Comparison of ENCODE assay signal across 8 cellular contexts in genomic region chr4:38318737-38319455, GRCh38.
DNase-seq lines count a peak whose midpoint lies in the region; ATAC-seq, FAIRE-seq and TF ChIP-seq lines count a peak whose summit lies in the region.

No MANE protein-coding gene starts in this region.

- ATAC-seq in HG03432 (IDR thresholded peaks at IDR 0.05; ENCODE audit: unreplicated experiment) (peak; percentile 96), left lung (peak; percentile 97)

- CTCF ChIA-PET in BJ (lab: Yijun Ruan, JAX): interaction anchor here (0.6 to 3.4 kb wide), 17 partner anchors 10 to 412 kb away, joined by 3 to 15 read pairs (median 4); no protein-coding TSS in a partner anchor

- POLR2A ChIA-PET in BJ (lab: Charles Lee): interaction anchor here (0.7 to 1.0 kb wide), 2 partner anchors 344 to 346 kb away, joined by 3 to 14 read pairs; no protein-coding TSS in a partner anchor

- no peaks in the 10 kb centered on the region for H3K9me3 Mint-ChIP-seq in activated CD4-positive, alpha-beta T cell treated with anti-CD3 and anti-CD28 coated beads, Interleukin-2, amount 10 ng/mL, durations not matched to agents 24 days and 14 days
- no peaks in the 10 kb centered on the region for H3K9me3 Mint-ChIP-seq in dendritic cell treated with granulocyte-macrophage colony-stimulating factor and Interleukin-4, amounts not matched to agents 40 ng/mL and 50 ng/mL, for 4 days

- peaks cover 2% of the 10 kb centered on the region for H3K36me3 Mint-ChIP-seq in activated CD4-positive, alpha-beta T cell treated with anti-CD3 and anti-CD28 coated beads, Interleukin-2, amount 10 ng/mL, durations not matched to agents 24 days and 14 days (ENCODE audit: low read depth)
- H3K36me3 Mint-ChIP-seq in dendritic cell treated with granulocyte-macrophage colony-stimulating factor and Interleukin-4, amounts not matched to agents 40 ng/mL and 50 ng/mL, for 4 days (ENCODE audit: low read depth): no peaks in the 10 kb centered on the region

- TF ChIP-seq CTCF in BJ (IDR thresholded peaks at IDR 0.05; ENCODE audit: insufficient read depth, low read depth, low read length) (no peak; the same call in 1 of the 2 replicates), left lung (IDR thresholded peaks at IDR 0.05) (peak in 1 of 2 donors; percentile 31)

- H3K27me3 ChIP-seq in BJ (ENCODE audit: control insufficient read depth, insufficient read depth, low read length) (no peaks in the 10 kb centered on the region), left lung (no peaks in the 10 kb centered on the region)

- H3K4me1 ChIP-seq in left lung: peaks cover 8 to 31% of the 10 kb centered on the region in 2 donors

- intact Hi-C loops in activated CD4-positive, alpha-beta T cell treated with anti-CD3 and anti-CD28 coated beads, Interleukin-2, amount 10 ng/mL, durations not matched to agents 24 days and 14 days (cut with micrococcal nuclease): loop anchor here (1.0 to 10.0 kb wide), 5 partner anchors 9 to 1206 kb away; partner anchors contain the start of genes RELL1 and UGDH
- intact Hi-C loops in dendritic cell treated with granulocyte-macrophage colony-stimulating factor and Interleukin-4, amounts not matched to agents 40 ng/mL and 50 ng/mL, for 4 days (cut with micrococcal nuclease): loop anchor here (2.0 to 10.0 kb wide), 2 partner anchors 140 to 244 kb away; no protein-coding TSS in a partner anchor
- intact Hi-C loops in left lung (cut with DNase I): loop anchor here in 1 of 2 donors (5.0 kb wide), 1 partner anchor 353 kb away; no protein-coding TSS in a partner anchor

- H3K27ac Mint-ChIP-seq in activated CD4-positive, alpha-beta T cell treated with anti-CD3 and anti-CD28 coated beads, Interleukin-2, amount 10 ng/mL, durations not matched to agents 24 days and 14 days: peak overlapping the region; percentile 81
- H3K27ac Mint-ChIP-seq in dendritic cell treated with granulocyte-macrophage colony-stimulating factor and Interleukin-4, amounts not matched to agents 40 ng/mL and 50 ng/mL, for 4 days: peak overlapping the region; percentile 88

- peak overlapping the region; percentile 87 to 94 for H3K27ac ChIP-seq in left lung

- H3K4me3 ChIP-seq in BJ (ENCODE audit: low read depth, low read length) (no peak overlapping the region), left lung (peak overlapping the region; percentile 5 to 35)

- peak overlapping the region; percentile 77 for H3K4me3 Mint-ChIP-seq in activated CD4-positive, alpha-beta T cell treated with anti-CD3 and anti-CD28 coated beads, Interleukin-2, amount 10 ng/mL, durations not matched to agents 24 days and 14 days
- peak overlapping the region; percentile 55 for H3K4me3 Mint-ChIP-seq in dendritic cell treated with granulocyte-macrophage colony-stimulating factor and Interleukin-4, amounts not matched to agents 40 ng/mL and 50 ng/mL, for 4 days

- no peaks in the 10 kb centered on the region for H3K36me3 ChIP-seq in BJ (ENCODE audit: control insufficient read depth, insufficient read depth, low read length)
- no peaks in the 10 kb centered on the region for H3K36me3 ChIP-seq in left lung

- FAIRE-seq in GM19239 (lab: Jason Lieb, UNC): no peak

- peaks cover 34% of the 10 kb centered on the region for H3K4me1 Mint-ChIP-seq in activated CD4-positive, alpha-beta T cell treated with anti-CD3 and anti-CD28 coated beads, Interleukin-2, amount 10 ng/mL, durations not matched to agents 24 days and 14 days
- H3K4me1 Mint-ChIP-seq in dendritic cell treated with granulocyte-macrophage colony-stimulating factor and Interleukin-4, amounts not matched to agents 40 ng/mL and 50 ng/mL, for 4 days (ENCODE audit: low read depth): peaks cover 63% of the 10 kb centered on the region

- DNase-seq in BJ (ENCODE audit: low read depth) (peak; percentile 87), GM19239 (ENCODE audit: insufficient read length, low spot score) (peak; percentile 71), NCI-H510A treated with DMSO at 0.1 percent for 48 hours (lab: John Stamatoyannopoulos, UW) (peak; percentile 81), left lung (peak; percentile 93 to 97)
- peak; percentile 91 for DNase-seq in activated CD4-positive, alpha-beta T cell treated with anti-CD3 and anti-CD28 coated beads, Interleukin-2, amount 10 ng/mL, durations not matched to agents 24 days and 14 days
- peak; percentile 69 to 77 for DNase-seq in stimulated activated CD4-positive, alpha-beta T cell treated with anti-CD3 and anti-CD28 coated beads, Interleukin-2, amount 100 ng/mL, for 24 hours

- peaks cover 23% of the 10 kb centered on the region for H3K27me3 Mint-ChIP-seq in activated CD4-positive, alpha-beta T cell treated with anti-CD3 and anti-CD28 coated beads, Interleukin-2, amount 10 ng/mL, durations not matched to agents 24 days and 14 days
- no peaks in the 10 kb centered on the region for H3K27me3 Mint-ChIP-seq in dendritic cell treated with granulocyte-macrophage colony-stimulating factor and Interleukin-4, amounts not matched to agents 40 ng/mL and 50 ng/mL, for 4 days

- no peaks in the 10 kb centered on the region for H3K9me3 ChIP-seq in left lung
